29 cellular contexts compared by ENCODE assay signal in the genomic region with DNA sequence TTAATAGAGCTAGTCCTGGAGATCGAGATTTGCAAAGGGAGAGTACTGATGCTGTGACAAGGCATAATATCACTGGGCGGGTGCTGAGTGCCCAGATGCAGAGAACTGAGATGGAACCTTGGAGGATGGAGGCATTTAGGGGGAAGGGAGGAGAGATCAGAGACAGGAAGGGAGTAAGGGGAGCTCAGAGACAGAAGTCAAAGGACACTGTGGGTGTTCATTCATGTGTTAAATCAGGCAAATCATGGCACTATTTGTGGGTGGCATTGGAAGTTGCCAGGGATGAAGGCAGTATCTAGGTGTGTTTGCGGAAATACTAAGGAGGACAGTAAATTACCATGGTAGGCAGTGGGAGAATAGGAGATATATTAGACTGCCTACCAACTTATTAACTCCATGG.
"Had no signal": no experiment of that assay in that cellular context is flagged by ENCODE, and none has a peak within 500 bp of the region (broad histone marks: within the 10 kb centered on the region; RNA-seq: fewer than 3 reads in every experiment).

No MANE protein-coding gene starts in this region.

- H3K36me3 Mint-ChIP-seq: activated CD4-positive, alpha-beta memory T cell treated with anti-CD3 and anti-CD28 coated beads for 36 hours; activated naive CD4-positive, alpha-beta T cell treated with anti-CD3 and anti-CD28 coated beads, Interleukin-2, amount 50 U/mL, for 72 hours had no signal

- H3K27me3 Mint-ChIP-seq: activated CD4-positive, alpha-beta memory T cell treated with anti-CD3 and anti-CD28 coated beads for 36 hours; activated CD4-positive, alpha-beta T cell treated with anti-CD3 and anti-CD28 coated beads for 36 hours had no signal

- H3K4me3 Mint-ChIP-seq: activated CD4-positive, alpha-beta memory T cell treated with anti-CD3 and anti-CD28 coated beads for 36 hours; activated CD4-positive, alpha-beta T cell treated with anti-CD3 and anti-CD28 coated beads for 36 hours; activated naive CD4-positive, alpha-beta T cell treated with anti-CD3 and anti-CD28 coated beads for 36 hours; activated T-cell treated with anti-CD3 and anti-CD28 coated beads, Interleukin-2, amount 50 U/mL, for 4 hours; activated T-helper 1 cell treated with anti-CD3 and anti-CD28 coated beads, Interleukin-12 subunit alpha, Interleukin-12 subunit beta, Interleukin-2, Interleukin-4 antibody, amounts not matched to agents 30 ng/mL and 10 ng/mL and 1 ng/mL, durations not matched to agents 14 hours and 24 hours and 36 hours; T-helper 1 cell treated with Interleukin-12 subunit alpha and Interleukin-12 subunit beta and Interleukin-4 antibody, amounts not matched to agents 30 μg/mL and 1 μg/mL, for 36 hours; T-helper 2 cell treated with Interferon-gamma antibody and Interleukin-4, amounts not matched to agents 5 μg/mL and 100 μg/mL, for 36 hours had no signal

- H3K4me1 Mint-ChIP-seq: activated CD4-positive, alpha-beta T cell treated with anti-CD3 and anti-CD28 coated beads for 36 hours had no signal

- H3K9me3 Mint-ChIP-seq: activated CD4-positive, alpha-beta memory T cell treated with anti-CD3 and anti-CD28 coated beads for 36 hours; activated naive CD4-positive, alpha-beta T cell treated with anti-CD3 and anti-CD28 coated beads for 36 hours; activated naive CD4-positive, alpha-beta T cell treated with anti-CD3 and anti-CD28 coated beads, Interleukin-2, amount 50 U/mL, for 72 hours; activated T-cell treated with anti-CD3 and anti-CD28 coated beads, Interleukin-2, amount 50 U/mL, for 4 hours; activated T-helper 1 cell treated with anti-CD3 and anti-CD28 coated beads, Interleukin-12 subunit alpha, Interleukin-12 subunit beta, Interleukin-2, Interleukin-4 antibody, amounts not matched to agents 30 ng/mL and 10 ng/mL and 1 ng/mL, durations not matched to agents 14 hours and 24 hours and 36 hours; T-helper 1 cell treated with Interleukin-12 subunit alpha and Interleukin-12 subunit beta and Interleukin-4 antibody, amounts not matched to agents 30 μg/mL and 1 μg/mL, for 36 hours; T-helper 2 cell treated with Interferon-gamma antibody and Interleukin-4, amounts not matched to agents 5 μg/mL and 100 μg/mL, for 36 hours had no signal

- DNase-seq: activated CD4-positive, alpha-beta memory T cell treated with anti-CD3 and anti-CD28 coated beads for 36 hours; activated CD4-positive, alpha-beta T cell treated with anti-CD3 and anti-CD28 coated beads for 36 hours; activated CD4-positive, alpha-beta T cell treated with anti-CD3 and anti-CD28 coated beads, Interleukin-2, amount 50 U/mL, for 1 hour; activated CD8-positive, alpha-beta memory T cell treated with anti-CD3 and anti-CD28 coated beads, Interleukin-2, amount 50 U/mL, for 4 hours; activated gamma-delta T cell treated with Interleukin-2 at 50 U/mL for 16 hours; activated naive CD4-positive, alpha-beta T cell treated with anti-CD3 and anti-CD28 coated beads for 36 hours; activated T-cell treated with anti-CD3 and anti-CD28 coated beads for 4 hours; activated T-cell treated with anti-CD3 and anti-CD28 coated beads, Interleukin-2, amount 50 U/mL, for 4 hours; adrenal gland; body of pancreas; Kasumi-1; MG63; NCI-H1048; NCI-H1105 treated with DMSO at 0.1 percent for 48 hours; NCI-H1436; NCI-H1694; NCI-H1930; NCI-H345; NCI-H524 treated with DMSO at 0.1 percent for 48 hours; PC-3; Peyer's patch; RPMI8226; SHP77 treated with DMSO at 0.1 percent for 48 hours; SK-N-SH had no signal

- ATAC-seq: activated CD4-positive, alpha-beta T cell treated with anti-CD3 and anti-CD28 coated beads for 36 hours; activated CD4-positive, CD25-positive, alpha-beta regulatory T cell treated with anti-CD3 and anti-CD28 coated beads, Interleukin-2, amount 50 U/mL, for 24 hours; activated naive CD4-positive, alpha-beta T cell treated with anti-CD3 and anti-CD28 coated beads, Interleukin-2, amount 50 U/mL, for 72 hours; activated T-cell treated with anti-CD3 and anti-CD28 coated beads, Interleukin-2, amount 50 U/mL, for 4 hours; body of pancreas; PC-3 had no signal

- H3K27ac Mint-ChIP-seq: activated CD4-positive, alpha-beta memory T cell treated with anti-CD3 and anti-CD28 coated beads for 36 hours; activated CD4-positive, alpha-beta T cell treated with anti-CD3 and anti-CD28 coated beads for 36 hours; activated naive CD4-positive, alpha-beta T cell treated with anti-CD3 and anti-CD28 coated beads for 36 hours; activated naive CD4-positive, alpha-beta T cell treated with anti-CD3 and anti-CD28 coated beads, Interleukin-2, amount 50 U/mL, for 72 hours; activated T-helper 1 cell treated with anti-CD3 and anti-CD28 coated beads, Interleukin-12 subunit alpha, Interleukin-12 subunit beta, Interleukin-2, Interleukin-4 antibody, amounts not matched to agents 30 ng/mL and 10 ng/mL and 1 ng/mL, durations not matched to agents 14 hours and 24 hours and 36 hours; T-helper 1 cell treated with Interleukin-12 subunit alpha and Interleukin-12 subunit beta and Interleukin-4 antibody, amounts not matched to agents 30 μg/mL and 1 μg/mL, for 36 hours; T-helper 2 cell treated with Interferon-gamma antibody and Interleukin-4, amounts not matched to agents 5 μg/mL and 100 μg/mL, for 36 hours had no signal
